Comparison of ENCODE assay signal across 21 cellular contexts in the genomic region with DNA sequence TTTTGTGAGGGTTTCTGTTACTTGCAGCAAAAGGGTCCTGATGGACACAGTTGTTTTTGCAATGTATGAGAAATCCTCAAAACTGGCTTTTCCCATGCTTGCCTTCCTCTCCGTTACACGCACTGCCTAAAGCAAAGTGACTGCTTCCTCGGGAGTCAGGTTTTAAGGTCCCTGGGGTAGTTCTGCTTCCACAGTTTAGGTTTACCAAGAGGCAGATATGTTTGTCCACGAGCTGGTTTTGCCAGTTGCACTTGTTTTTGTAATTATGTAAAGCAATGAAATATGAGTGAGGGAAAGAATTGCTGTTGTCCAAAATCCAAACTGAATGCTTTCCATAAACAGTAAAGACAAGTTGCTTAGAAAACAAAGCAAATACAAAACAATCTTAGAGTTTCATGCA.
DNase-seq lines count a peak whose midpoint lies in the region; ATAC-seq and TF ChIP-seq lines count a peak whose summit lies in the region.
"Had no signal": no experiment of that assay in that cellular context is flagged by ENCODE, and none has a peak within 500 bp of the region (broad histone marks: within the 10 kb centered on the region; RNA-seq: fewer than 3 reads in every experiment).

No MANE protein-coding gene starts in this region.

- H2AFZ ChIP-seq in PC-3 (ENCODE audit: low read length), result peak overlapping the region; percentile 1; the same call in 1 of the 2 replicates

- H3K4me3 Mint-ChIP-seq in activated T-cell treated with anti-CD3 and anti-CD28 coated beads, Interleukin-2, amount 50 U/mL, for 24 hours, result no peak overlapping the region
- no peak overlapping the region for H3K4me3 Mint-ChIP-seq in CD4-positive, alpha-beta T cell
- H3K4me3 Mint-ChIP-seq: CD8-positive, alpha-beta T cell had no signal

- H3K9me2 ChIP-seq in PC-3 (replicated peaks; ENCODE audit: low read length), result no peaks in the 10 kb centered on the region

- H3K36me3 ChIP-seq in PC-3 (ENCODE audit: low read depth, low read length), result no peaks in the 10 kb centered on the region
- H3K36me3 ChIP-seq: BLaER1, Peyer's patch, SJSA1 had no signal

- H3K4me2 ChIP-seq in PC-3 (ENCODE audit: low read length), result peak overlapping the region; percentile 40
- H3K4me2 ChIP-seq: BLaER1 had no signal

- ATAC-seq in PC-3, result peak; percentile 68
- ATAC-seq in esophagus mucosa, result peak; percentile 70
- ATAC-seq in CD4-positive, alpha-beta T cell (ENCODE audit: poor library complexity), result no peak
- ATAC-seq in GM18517 (IDR thresholded peaks at IDR 0.05; ENCODE audit: unreplicated experiment), result no peak
- ATAC-seq: CD8-positive, alpha-beta T cell had no signal

- CTCF ChIA-PET in PC-3 (lab: Charles Lee), result no interaction called here
- CTCF ChIA-PET in CD4-positive, alpha-beta T cell (lab: Charles Lee), result interaction anchor here (0.9 kb wide), 1 partner anchor 51 kb away, joined by 3 read pairs; no protein-coding TSS in a partner anchor

- H3K27ac ChIP-seq in C4-2B (peak overlapping the region; percentile 74; the same call in 1 of the 2 replicates), PC-3 (ENCODE audit: low read length) (peak overlapping the region; percentile 18; the same call in 1 of the 2 replicates)
- no peak overlapping the region for H3K27ac ChIP-seq in CD4-positive, alpha-beta T cell (ENCODE audit: low read depth, low read length)
- H3K27ac ChIP-seq: BLaER1, HL-60, Peyer's patch, SJSA1 had no signal

- H3K27me3 ChIP-seq in PC-3 (ENCODE audit: low read length), result no peaks in the 10 kb centered on the region
- H3K27me3 ChIP-seq in CD4-positive, alpha-beta T cell (ENCODE audit: control insufficient read depth, insufficient read depth, low read length), result no peaks in the 10 kb centered on the region
- H3K27me3 ChIP-seq: BLaER1, Peyer's patch, SJSA1 had no signal

- BruUV-seq in PC-3 (replicated peaks; lab: Mats Ljungman, UMichigan), result no TSS peak

- no peak overlapping the region; the same call in 1 of the 2 replicates for H3K4me3 ChIP-seq in PC-3 (ENCODE audit: low read length)
- H3K4me3 ChIP-seq: BLaER1, Peyer's patch, SJSA1 had no signal

- H3K27me3 Mint-ChIP-seq in activated T-cell treated with anti-CD3 and anti-CD28 coated beads, Interleukin-2, amount 50 U/mL, for 24 hours, result no peaks in the 10 kb centered on the region
- H3K27me3 Mint-ChIP-seq in CD4-positive, alpha-beta T cell, result no peaks in the 10 kb centered on the region

- DNase-seq in DMS53 treated with DMSO at 0.1 percent for 48 hours (lab: John Stamatoyannopoulos, UW; ENCODE audit: unreplicated experiment), result peak; percentile 52
- DNase-seq in PC-3, result peak; percentile 86
- no peak for DNase-seq in activated T-cell treated with anti-CD3 and anti-CD28 coated beads, Interleukin-2, amount 50 U/mL, for 24 hours
- no peak for DNase-seq in CD4-positive, alpha-beta T cell
- DNase-seq: CD8-positive, alpha-beta T cell; DMS153; GDM1; KG1; NCI-H1092 treated with DMSO at 0.1 percent for 48 hours; NCI-H1436 treated with DMSO at 0.1 percent for 48 hours; NCI-H1930; NCI-H2171 treated with DMSO at 0.1 percent for 48 hours; NCI-H69; Peyer's patch; T-helper 1 cell had no signal

- TF ChIP-seq CTCF in C4-2B (conservative IDR thresholded peaks at IDR 0.05) (no peak), PC-3 (conservative IDR thresholded peaks at IDR 0.05; ENCODE audit: low read depth, low read length) (no peak)
- TF ChIP-seq CTCF in CD4-positive, alpha-beta T cell (IDR thresholded peaks at IDR 0.05), result no peak

- H3K4me1 ChIP-seq in PC-3 (ENCODE audit: insufficient read depth, low read length), result peaks cover 10% of the 10 kb centered on the region
- H3K4me1 ChIP-seq: Peyer's patch, SJSA1 had no signal

- peaks cover 12% of the 10 kb centered on the region for H3K9me3 Mint-ChIP-seq in activated T-cell treated with anti-CD3 and anti-CD28 coated beads, Interleukin-2, amount 50 U/mL, for 24 hours
- peaks cover 4% of the 10 kb centered on the region for H3K9me3 Mint-ChIP-seq in CD4-positive, alpha-beta T cell
- H3K9me3 Mint-ChIP-seq: CD8-positive, alpha-beta T cell had no signal

- peaks cover 35% of the 10 kb centered on the region for H3K36me3 Mint-ChIP-seq in activated T-cell treated with anti-CD3 and anti-CD28 coated beads, Interleukin-2, amount 50 U/mL, for 24 hours (ENCODE audit: low read depth)
- H3K36me3 Mint-ChIP-seq in CD4-positive, alpha-beta T cell (ENCODE audit: low read depth), result peaks cover 4% of the 10 kb centered on the region
- H3K36me3 Mint-ChIP-seq: CD8-positive, alpha-beta T cell had no signal

- H3K9me3 ChIP-seq in PC-3 (ENCODE audit: low read length), result no peaks in the 10 kb centered on the region
- peaks cover 8% of the 10 kb centered on the region for H3K9me3 ChIP-seq in CD4-positive, alpha-beta T cell (ENCODE audit: control insufficient read depth, low read length)
- H3K9me3 ChIP-seq: BLaER1, Peyer's patch, SJSA1 had no signal

- POLR2A ChIA-PET in PC-3 (lab: Charles Lee; ENCODE audit: unreplicated experiment), result no interaction called here
- POLR2A ChIA-PET in CD4-positive, alpha-beta T cell (lab: Charles Lee), result interaction anchor here (1.6 to 2.7 kb wide), 2 partner anchors 10 to 20 kb away, joined by 4 to 12 read pairs; no protein-coding TSS in a partner anchor

- no peak overlapping the region for H3K9ac ChIP-seq in PC-3 (ENCODE audit: low read length)
- H3K9ac ChIP-seq: BLaER1 had no signal

- H3F3A ChIP-seq in PC-3 (ENCODE audit: low read length, unreplicated experiment), result no peaks in the 10 kb centered on the region

- peaks cover 27% of the 10 kb centered on the region for H3K4me1 Mint-ChIP-seq in activated T-cell treated with anti-CD3 and anti-CD28 coated beads, Interleukin-2, amount 50 U/mL, for 24 hours (ENCODE audit: low read depth)
- H3K4me1 Mint-ChIP-seq in CD4-positive, alpha-beta T cell (ENCODE audit: low read depth), result peaks cover 15% of the 10 kb centered on the region

- no peak overlapping the region for H3K27ac Mint-ChIP-seq in activated T-cell treated with anti-CD3 and anti-CD28 coated beads, Interleukin-2, amount 50 U/mL, for 24 hours
- no peak overlapping the region for H3K27ac Mint-ChIP-seq in CD4-positive, alpha-beta T cell
- H3K27ac Mint-ChIP-seq: CD8-positive, alpha-beta T cell had no signal

- intact Hi-C loops in PC-3 (cut with micrococcal nuclease), result no loop called here
- intact Hi-C loops in CD4-positive, alpha-beta T cell (cut with DNase I, micrococcal nuclease), result no loop called here

- no peaks in the 10 kb centered on the region for H4K20me1 ChIP-seq in PC-3 (ENCODE audit: low read length)
- H4K20me1 ChIP-seq: BLaER1 had no signal

- no peaks in the 10 kb centered on the region for H3K79me2 ChIP-seq in PC-3 (ENCODE audit: low read length)

Comparison
In these comparisons a context has a peak if more than half of its experiments do, and no peak if none do; other contexts are left out.
1. DNase-seq: peak in DMS53 treated with DMSO at 0.1 percent for 48 hours (single experiment) and PC-3 (single experiment); none in activated T-cell treated with anti-CD3 and anti-CD28 coated beads, Interleukin-2, amount 50 U/mL, for 24 hours (single experiment) and CD4-positive, alpha-beta T cell (0 of 10).
2. ATAC-seq: peak in PC-3 (single experiment) and esophagus mucosa (single experiment); none in CD4-positive, alpha-beta T cell (single experiment) and GM18517 (single experiment).